In the genomic region with DNA sequence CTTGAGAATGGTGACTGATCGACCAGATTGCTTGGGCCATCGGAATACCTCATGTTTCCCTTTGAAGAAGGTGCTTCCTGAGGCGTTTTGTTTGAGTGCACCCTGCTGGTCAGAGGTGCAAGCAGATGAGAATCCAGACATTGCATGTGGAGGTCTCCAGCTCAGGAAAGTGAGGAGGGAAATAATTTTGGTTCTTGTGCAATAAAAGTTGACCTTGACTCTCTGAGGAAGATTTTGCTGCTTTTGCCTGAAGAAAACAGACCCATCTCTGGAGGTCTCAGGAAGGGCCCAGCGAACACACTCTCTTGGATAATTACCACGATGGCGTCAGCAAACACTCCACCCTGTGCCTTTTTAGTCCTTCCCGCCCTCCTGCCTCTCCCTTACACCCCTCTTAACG, we compare ENCODE assay signal across 2 cellular contexts.
TF ChIP-seq lines count a peak whose summit lies in the region.

No MANE protein-coding gene starts in this region.

TF ChIP-seq in K562, 482 proteins besides CTCF, POLR2A, EP300 and RAD21 (continued from another document and continues in another):
- TF ChIP-seq ETS2 (tag; IDR thresholded peaks at IDR 0.05; ENCODE audit: borderline replicate concordance, poor library complexity, severe bottlenecking) (no peak), CLOCK (CRISPR knock-in tag; IDR thresholded peaks at IDR 0.05; ENCODE audit: borderline replicate concordance) (no peak), ETV1 (tag; conservative IDR thresholded peaks at IDR 0.05; ENCODE audit: low read depth) (no peak), TEAD1 (CRISPR knock-in tag; IDR thresholded peaks at IDR 0.05) (no peak), FOXK2 (conservative IDR thresholded peaks at IDR 0.05 in 1 of 2, IDR thresholded peaks at IDR 0.05 in 1 of 2; ENCODE audit: low read depth in 2 of 2) (no peak), SAP30 (IDR thresholded peaks at IDR 0.05; ENCODE audit: borderline replicate concordance, insufficient read depth, low read depth, low read length, poor library complexity, severe bottlenecking) (no peak), KLF13 (tag; IDR thresholded peaks at IDR 0.05; ENCODE audit: borderline replicate concordance, low read depth) (no peak), DIDO1 (tag; IDR thresholded peaks at IDR 0.05; ENCODE audit: low read depth) (no peak), CXXC5 (CRISPR knock-in tag; IDR thresholded peaks at IDR 0.05) (no peak), HDAC8 (tag; IDR thresholded peaks at IDR 0.05) (no peak), MTA1 (IDR thresholded peaks at IDR 0.05; ENCODE audit: borderline replicate concordance) (no peak)
- TF ChIP-seq, protein P1, sequence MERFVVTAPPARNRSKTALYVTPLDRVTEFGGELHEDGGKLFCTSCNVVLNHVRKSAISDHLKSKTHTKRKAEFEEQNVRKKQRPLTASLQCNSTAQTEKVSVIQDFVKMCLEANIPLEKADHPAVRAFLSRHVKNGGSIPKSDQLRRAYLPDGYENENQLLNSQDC (CRISPR knock-in tag; IDR thresholded peaks at IDR 0.05): no peak
- TF ChIP-seq, protein P2, sequence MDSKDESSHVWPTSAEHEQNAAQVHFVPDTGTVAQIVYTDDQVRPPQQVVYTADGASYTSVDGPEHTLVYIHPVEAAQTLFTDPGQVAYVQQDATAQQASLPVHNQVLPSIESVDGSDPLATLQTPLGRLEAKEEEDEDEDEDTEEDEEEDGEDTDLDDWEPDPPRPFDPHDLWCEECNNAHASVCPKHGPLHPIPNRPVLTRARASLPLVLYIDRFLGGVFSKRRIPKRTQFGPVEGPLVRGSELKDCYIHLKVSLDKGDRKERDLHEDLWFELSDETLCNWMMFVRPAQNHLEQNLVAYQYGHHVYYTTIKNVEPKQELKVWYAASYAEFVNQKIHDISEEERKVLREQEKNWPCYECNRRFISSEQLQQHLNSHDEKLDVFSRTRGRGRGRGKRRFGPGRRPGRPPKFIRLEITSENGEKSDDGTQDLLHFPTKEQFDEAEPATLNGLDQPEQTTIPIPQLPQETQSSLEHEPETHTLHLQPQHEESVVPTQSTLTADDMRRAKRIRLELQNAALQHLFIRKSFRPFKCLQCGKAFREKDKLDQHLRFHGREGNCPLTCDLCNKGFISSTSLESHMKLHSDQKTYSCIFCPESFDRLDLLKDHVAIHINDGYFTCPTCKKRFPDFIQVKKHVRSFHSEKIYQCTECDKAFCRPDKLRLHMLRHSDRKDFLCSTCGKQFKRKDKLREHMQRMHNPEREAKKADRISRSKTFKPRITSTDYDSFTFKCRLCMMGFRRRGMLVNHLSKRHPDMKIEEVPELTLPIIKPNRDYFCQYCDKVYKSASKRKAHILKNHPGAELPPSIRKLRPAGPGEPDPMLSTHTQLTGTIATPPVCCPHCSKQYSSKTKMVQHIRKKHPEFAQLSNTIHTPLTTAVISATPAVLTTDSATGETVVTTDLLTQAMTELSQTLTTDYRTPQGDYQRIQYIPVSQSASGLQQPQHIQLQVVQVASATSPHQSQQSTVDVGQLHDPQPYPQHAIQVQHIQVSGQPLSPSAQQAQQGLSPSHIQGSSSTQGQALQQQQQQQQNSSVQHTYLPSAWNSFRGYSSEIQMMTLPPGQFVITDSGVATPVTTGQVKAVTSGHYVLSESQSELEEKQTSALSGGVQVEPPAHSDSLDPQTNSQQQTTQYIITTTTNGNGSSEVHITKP (IDR thresholded peaks at IDR 0.05; ENCODE audit: partially characterized antibody): peak; percentile 84

TF ChIP-seq in liver, 16 proteins besides CTCF, POLR2A, EP300 and RAD21 (continued from another document):
- TF ChIP-seq, protein P3, sequence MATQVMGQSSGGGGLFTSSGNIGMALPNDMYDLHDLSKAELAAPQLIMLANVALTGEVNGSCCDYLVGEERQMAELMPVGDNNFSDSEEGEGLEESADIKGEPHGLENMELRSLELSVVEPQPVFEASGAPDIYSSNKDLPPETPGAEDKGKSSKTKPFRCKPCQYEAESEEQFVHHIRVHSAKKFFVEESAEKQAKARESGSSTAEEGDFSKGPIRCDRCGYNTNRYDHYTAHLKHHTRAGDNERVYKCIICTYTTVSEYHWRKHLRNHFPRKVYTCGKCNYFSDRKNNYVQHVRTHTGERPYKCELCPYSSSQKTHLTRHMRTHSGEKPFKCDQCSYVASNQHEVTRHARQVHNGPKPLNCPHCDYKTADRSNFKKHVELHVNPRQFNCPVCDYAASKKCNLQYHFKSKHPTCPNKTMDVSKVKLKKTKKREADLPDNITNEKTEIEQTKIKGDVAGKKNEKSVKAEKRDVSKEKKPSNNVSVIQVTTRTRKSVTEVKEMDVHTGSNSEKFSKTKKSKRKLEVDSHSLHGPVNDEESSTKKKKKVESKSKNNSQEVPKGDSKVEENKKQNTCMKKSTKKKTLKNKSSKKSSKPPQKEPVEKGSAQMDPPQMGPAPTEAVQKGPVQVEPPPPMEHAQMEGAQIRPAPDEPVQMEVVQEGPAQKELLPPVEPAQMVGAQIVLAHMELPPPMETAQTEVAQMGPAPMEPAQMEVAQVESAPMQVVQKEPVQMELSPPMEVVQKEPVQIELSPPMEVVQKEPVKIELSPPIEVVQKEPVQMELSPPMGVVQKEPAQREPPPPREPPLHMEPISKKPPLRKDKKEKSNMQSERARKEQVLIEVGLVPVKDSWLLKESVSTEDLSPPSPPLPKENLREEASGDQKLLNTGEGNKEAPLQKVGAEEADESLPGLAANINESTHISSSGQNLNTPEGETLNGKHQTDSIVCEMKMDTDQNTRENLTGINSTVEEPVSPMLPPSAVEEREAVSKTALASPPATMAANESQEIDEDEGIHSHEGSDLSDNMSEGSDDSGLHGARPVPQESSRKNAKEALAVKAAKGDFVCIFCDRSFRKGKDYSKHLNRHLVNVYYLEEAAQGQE (IDR thresholded peaks at IDR 0.05): no peak
- TF ChIP-seq, protein P4, sequence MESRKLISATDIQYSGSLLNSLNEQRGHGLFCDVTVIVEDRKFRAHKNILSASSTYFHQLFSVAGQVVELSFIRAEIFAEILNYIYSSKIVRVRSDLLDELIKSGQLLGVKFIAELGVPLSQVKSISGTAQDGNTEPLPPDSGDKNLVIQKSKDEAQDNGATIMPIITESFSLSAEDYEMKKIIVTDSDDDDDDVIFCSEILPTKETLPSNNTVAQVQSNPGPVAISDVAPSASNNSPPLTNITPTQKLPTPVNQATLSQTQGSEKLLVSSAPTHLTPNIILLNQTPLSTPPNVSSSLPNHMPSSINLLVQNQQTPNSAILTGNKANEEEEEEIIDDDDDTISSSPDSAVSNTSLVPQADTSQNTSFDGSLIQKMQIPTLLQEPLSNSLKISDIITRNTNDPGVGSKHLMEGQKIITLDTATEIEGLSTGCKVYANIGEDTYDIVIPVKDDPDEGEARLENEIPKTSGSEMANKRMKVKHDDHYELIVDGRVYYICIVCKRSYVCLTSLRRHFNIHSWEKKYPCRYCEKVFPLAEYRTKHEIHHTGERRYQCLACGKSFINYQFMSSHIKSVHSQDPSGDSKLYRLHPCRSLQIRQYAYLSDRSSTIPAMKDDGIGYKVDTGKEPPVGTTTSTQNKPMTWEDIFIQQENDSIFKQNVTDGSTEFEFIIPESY (IDR thresholded peaks at IDR 0.05): no peak
- TF ChIP-seq YY1 (IDR thresholded peaks at IDR 0.05): no peak
- TF ChIP-seq JUND (IDR thresholded peaks at IDR 0.05): no peak
- TF ChIP-seq SP1 (IDR thresholded peaks at IDR 0.05): no peak
- no peak for TF ChIP-seq NR2F2 (IDR thresholded peaks at IDR 0.05)
- no peak for TF ChIP-seq TAF1 (conservative IDR thresholded peaks at IDR 0.05)
